16 cellular contexts compared by ENCODE assay signal in genomic region chr14:105247026-105247425, GRCh38. TPM values are rescaled to one million over a fixed set of nuclear protein-coding genes. Genes with fewer than 3 reads are reported as not detected.
DNase-seq lines count a peak whose midpoint lies in the region; ATAC-seq and TF ChIP-seq lines count a peak whose summit lies in the region.
"Had no signal": no experiment of that assay in that cellular context is flagged by ENCODE, and none has a peak within 500 bp of the region (broad histone marks: within the 10 kb centered on the region; RNA-seq: fewer than 3 reads in every experiment).

No MANE protein-coding gene starts in this region.

- H3K27me3 ChIP-seq in neural progenitor cell (peaks cover 7% of the 10 kb centered on the region), sigmoid colon (no peaks in the 10 kb centered on the region)
- H3K27me3 ChIP-seq: MG63, right atrium auricular region had no signal

- DNase-seq in activated CD4-positive, alpha-beta T cell treated with anti-CD3 and anti-CD28 coated beads, Interleukin-2, amount 10 ng/mL, durations not matched to agents 7 days and 5 days: no peak
- no peak for DNase-seq in activated CD4-positive, alpha-beta T cell treated with anti-CD3 and anti-CD28 coated beads, Interleukin-2, amount 50 U/mL, for 1 hour
- DNase-seq in HFFc6: no peak
- DNase-seq in activated naive CD8-positive, alpha-beta T cell treated with anti-CD3 and anti-CD28 coated beads, Interleukin-2, amount 50 U/mL, for 24 hours: no peak
- no peak for DNase-seq in neural progenitor cell (ENCODE audit: low spot score)
- no peak for DNase-seq in amygdala (lab: John Stamatoyannopoulos, UW)
- no peak for DNase-seq in sigmoid colon
- DNase-seq: MG63, NCI-H2081 treated with DMSO at 0.1 percent for 48 hours, NCI-H748 treated with DMSO at 0.1 percent for 48 hours, T-helper 1 cell had no signal

- H3K4me1 ChIP-seq in neural progenitor cell: peaks cover 10% of the 10 kb centered on the region
- H3K4me1 ChIP-seq in sigmoid colon: peaks cover 0 to 27% (median 20%) of the 10 kb centered on the region in 4 donors

- TF ChIP-seq POLR2A in sigmoid colon (IDR thresholded peaks at IDR 0.05): no peak

- no peak overlapping the region for H3K4me2 ChIP-seq in neural progenitor cell

- H3K4me1 Mint-ChIP-seq in activated CD4-positive, alpha-beta T cell treated with anti-CD3 and anti-CD28 coated beads, Interleukin-2, amount 10 ng/mL, durations not matched to agents 7 days and 5 days: peaks cover 34% of the 10 kb centered on the region
- peaks cover 34% of the 10 kb centered on the region for H3K4me1 Mint-ChIP-seq in HFFc6 (ENCODE audit: low read depth)
- H3K4me1 Mint-ChIP-seq in activated naive CD8-positive, alpha-beta T cell treated with anti-CD3 and anti-CD28 coated beads, Interleukin-2, amount 50 U/mL, for 24 hours: peaks cover 24% of the 10 kb centered on the region
- peaks cover 2% of the 10 kb centered on the region for H3K4me1 Mint-ChIP-seq in neural progenitor cell

- no peak overlapping the region for H2AFZ ChIP-seq in neural progenitor cell (replicated peaks)

- TF ChIP-seq EP300 in sigmoid colon (IDR thresholded peaks at IDR 0.05): no peak

- peaks cover 35% of the 10 kb centered on the region for H3K79me2 ChIP-seq in neural progenitor cell (ENCODE audit: low read depth)

- CTCF ChIA-PET in activated CD4-positive, alpha-beta T cell treated with anti-CD3 and anti-CD28 coated beads, Interleukin-2, amount 10 ng/mL, durations not matched to agents 7 days and 5 days (lab: Charles Lee): interaction anchor here (1.4 kb wide), 1 partner anchor 46 kb away, joined by 4 read pairs; no protein-coding TSS in a partner anchor

- H3K9me3 Mint-ChIP-seq in activated CD4-positive, alpha-beta T cell treated with anti-CD3 and anti-CD28 coated beads, Interleukin-2, amount 10 ng/mL, durations not matched to agents 7 days and 5 days: no peaks in the 10 kb centered on the region
- H3K9me3 Mint-ChIP-seq in HFFc6: no peaks in the 10 kb centered on the region
- no peaks in the 10 kb centered on the region for H3K9me3 Mint-ChIP-seq in activated naive CD8-positive, alpha-beta T cell treated with anti-CD3 and anti-CD28 coated beads, Interleukin-2, amount 50 U/mL, for 24 hours
- no peaks in the 10 kb centered on the region for H3K9me3 Mint-ChIP-seq in neural progenitor cell

- peak overlapping the region; percentile 75 for H3K4me3 Mint-ChIP-seq in activated CD4-positive, alpha-beta T cell treated with anti-CD3 and anti-CD28 coated beads, Interleukin-2, amount 10 ng/mL, durations not matched to agents 7 days and 5 days
- H3K4me3 Mint-ChIP-seq in HFFc6 (peak overlapping the region; percentile 83; the same call in 1 of the 2 replicates), neural progenitor cell (peak overlapping the region; percentile 86)
- peak overlapping the region; percentile 64 for H3K4me3 Mint-ChIP-seq in activated naive CD8-positive, alpha-beta T cell treated with anti-CD3 and anti-CD28 coated beads, Interleukin-2, amount 50 U/mL, for 24 hours

- H3K36me3 Mint-ChIP-seq in activated CD4-positive, alpha-beta T cell treated with anti-CD3 and anti-CD28 coated beads, Interleukin-2, amount 10 ng/mL, durations not matched to agents 7 days and 5 days (ENCODE audit: low read depth): peaks cover 29% of the 10 kb centered on the region
- H3K36me3 Mint-ChIP-seq in HFFc6 (ENCODE audit: low read depth): peaks cover 17% of the 10 kb centered on the region; the same call in 1 of the 2 replicates
- H3K36me3 Mint-ChIP-seq in activated naive CD8-positive, alpha-beta T cell treated with anti-CD3 and anti-CD28 coated beads, Interleukin-2, amount 50 U/mL, for 24 hours (ENCODE audit: low read depth): peaks cover 7% of the 10 kb centered on the region
- peaks cover 16% of the 10 kb centered on the region for H3K36me3 Mint-ChIP-seq in neural progenitor cell

- POLR2A ChIA-PET in activated CD4-positive, alpha-beta T cell treated with anti-CD3 and anti-CD28 coated beads, Interleukin-2, amount 10 ng/mL, durations not matched to agents 7 days and 5 days (lab: Charles Lee): no interaction called here

- H3K27ac ChIP-seq in neural progenitor cell (no peak overlapping the region), sigmoid colon (no peak overlapping the region)

- H3K9ac ChIP-seq in neural progenitor cell: no peak overlapping the region

- H3F3A ChIP-seq in neural progenitor cell (ENCODE audit: low read depth): peaks cover 11% of the 10 kb centered on the region

- H3K36me3 ChIP-seq in neural progenitor cell: no peaks in the 10 kb centered on the region
- H3K36me3 ChIP-seq in sigmoid colon: peaks cover 0 to 21% (median 6%) of the 10 kb centered on the region in 4 donors
- H3K36me3 ChIP-seq: thoracic aorta had no signal

- H3K4me3 ChIP-seq in neural progenitor cell (no peak overlapping the region), sigmoid colon (no peak overlapping the region)
- H3K4me3 ChIP-seq: MG63 had no signal

- H4K20me1 ChIP-seq in neural progenitor cell (ENCODE audit: low read depth): peaks cover 34% of the 10 kb centered on the region

- H3K9me3 ChIP-seq in neural progenitor cell (ENCODE audit: low read depth) (no peaks in the 10 kb centered on the region), sigmoid colon (no peaks in the 10 kb centered on the region)
- H3K9me3 ChIP-seq: MG63, right atrium auricular region, thoracic aorta had no signal

- no peak overlapping the region for H3K27ac Mint-ChIP-seq in activated CD4-positive, alpha-beta T cell treated with anti-CD3 and anti-CD28 coated beads, Interleukin-2, amount 10 ng/mL, durations not matched to agents 7 days and 5 days
- H3K27ac Mint-ChIP-seq in HFFc6: no peak overlapping the region; the same call in 1 of the 2 replicates
- no peak overlapping the region for H3K27ac Mint-ChIP-seq in activated naive CD8-positive, alpha-beta T cell treated with anti-CD3 and anti-CD28 coated beads, Interleukin-2, amount 50 U/mL, for 24 hours
- H3K27ac Mint-ChIP-seq in neural progenitor cell: no peak overlapping the region

- no peak for ATAC-seq in activated naive CD8-positive, alpha-beta T cell treated with anti-CD3 and anti-CD28 coated beads, Interleukin-2, amount 50 U/mL, for 24 hours
- ATAC-seq in HG02642 (IDR thresholded peaks at IDR 0.05; ENCODE audit: poor library complexity, unreplicated experiment): no peak
- ATAC-seq: activated CD4-positive, CD25-positive, alpha-beta regulatory T cell treated with anti-CD3 and anti-CD28 coated beads, Interleukin-2, amount 50 U/mL, for 24 hours; left lobe of liver had no signal

- 96 to 97% methylated on average over 16 of the region's 16 CpGs for WGBS in sigmoid colon, 2 donors

- H3K27me3 Mint-ChIP-seq in activated CD4-positive, alpha-beta T cell treated with anti-CD3 and anti-CD28 coated beads, Interleukin-2, amount 10 ng/mL, durations not matched to agents 7 days and 5 days: no peaks in the 10 kb centered on the region
- H3K27me3 Mint-ChIP-seq in HFFc6 (ENCODE audit: insufficient read depth): peaks cover 2% of the 10 kb centered on the region
- no peaks in the 10 kb centered on the region for H3K27me3 Mint-ChIP-seq in activated naive CD8-positive, alpha-beta T cell treated with anti-CD3 and anti-CD28 coated beads, Interleukin-2, amount 50 U/mL, for 24 hours
- peaks cover 2% of the 10 kb centered on the region for H3K27me3 Mint-ChIP-seq in neural progenitor cell (ENCODE audit: insufficient read depth, low read depth)

- intact Hi-C loops in sigmoid colon (cut with DNase I): loop anchor here (10.0 kb wide), 1 partner anchor 68 kb away; the partner anchor contains the start of gene PACS2

- no peak for TF ChIP-seq CTCF in HFFc6 (IDR thresholded peaks at IDR 0.05)
- no peak for TF ChIP-seq CTCF in neural progenitor cell (IDR thresholded peaks at IDR 0.05)
- no peak for TF ChIP-seq CTCF in sigmoid colon (IDR thresholded peaks at IDR 0.05)

RNA-seq across cellular contexts. Expression of gene BTBD6, which starts 1.3 kb away (rescaled TPM):
- 10 to 100 TPM; 43.7 to 43.9 TPM for total RNA-seq in activated CD4-positive, alpha-beta T cell treated with anti-CD3 and anti-CD28 coated beads, Interleukin-2, amount 10 ng/mL, durations not matched to agents 7 days and 5 days
- 10 to 100 TPM; 44.3 to 58.6 (median 53.2) TPM for total RNA-seq in HFFc6 (2021; fragmentation: NEBNext Ultra II Directional; extraction: Animal tissue kit (Norgen Biotek cat#: 25700))
- total RNA-seq in neural progenitor cell (ENCODE audit: low replicate concordance) (9.0 and 15.0 TPM in 2 replicates), sigmoid colon (10 to 100 TPM; 31.3 to 46.7 (median 37.1) TPM)
- 10 to 100 TPM; 39.8 to 63.7 (median 51.1) TPM for polyA plus RNA-seq in sigmoid colon

RNA-seq across cellular contexts. Expression of gene BRF1, which starts 53.8 kb away (rescaled TPM):
- 10 to 100 TPM; 39.0 to 50.9 TPM for total RNA-seq in activated CD4-positive, alpha-beta T cell treated with anti-CD3 and anti-CD28 coated beads, Interleukin-2, amount 10 ng/mL, durations not matched to agents 7 days and 5 days
- total RNA-seq in HFFc6 (2021; fragmentation: NEBNext Ultra II Directional; extraction: Animal tissue kit (Norgen Biotek cat#: 25700)): 10 to 100 TPM; 20.1 to 25.8 (median 21.8) TPM
- 16.9 and 40.5 TPM in 2 replicates for total RNA-seq in neural progenitor cell (ENCODE audit: low replicate concordance)
- 10 to 100 TPM; 19.3 to 39.2 (median 28.5) TPM for total RNA-seq in sigmoid colon
- 10 to 100 TPM in 2 of 3 donors, 1 to 10 TPM in 1; 9.0 to 23.7 (median 12.6) TPM for polyA plus RNA-seq in sigmoid colon
